In genomic region chr1:24391882-24392603, GRCh38 we compare ENCODE assay signal across 8 cellular contexts.
DNase-seq lines count a peak whose midpoint lies in the region; ATAC-seq lines count a peak whose summit lies in the region.

No MANE protein-coding gene starts in this region.

- H3K4me3 Mint-ChIP-seq in stimulated activated naive CD8-positive, alpha-beta T cell treated with anti-CD3 and anti-CD28 coated beads, Interleukin-15, Interleukin-2, amounts not matched to agents 100 ng/mL and 50 ng/mL, for 24 hours, result peak overlapping the region; percentile 67

- peak; percentile 22 to 44 for DNase-seq in AML-193 (lab: John Stamatoyannopoulos, UW)
- DNase-seq in NCI-H2196 (lab: John Stamatoyannopoulos, UW; ENCODE audit: unreplicated experiment), result peak; percentile 72
- DNase-seq in activated CD4-positive, alpha-beta T cell treated with anti-CD3 and anti-CD28 coated beads, Interleukin-2, amount 50 U/mL, for 1 hour, result peak; percentile 61
- DNase-seq in ecto neural progenitor cell (ENCODE audit: low spot score), result peak; percentile 84
- peak; percentile 75 for DNase-seq in midbrain (lab: John Stamatoyannopoulos, UW)

- H3K27ac Mint-ChIP-seq in stimulated activated naive CD8-positive, alpha-beta T cell treated with anti-CD3 and anti-CD28 coated beads, Interleukin-15, Interleukin-2, amounts not matched to agents 100 ng/mL and 50 ng/mL, for 24 hours, result peak overlapping the region; percentile 74

- no peaks in the 10 kb centered on the region for H3K36me3 Mint-ChIP-seq in stimulated activated naive CD8-positive, alpha-beta T cell treated with anti-CD3 and anti-CD28 coated beads, Interleukin-15, Interleukin-2, amounts not matched to agents 100 ng/mL and 50 ng/mL, for 24 hours (ENCODE audit: low read depth)

- H3K9me3 Mint-ChIP-seq in stimulated activated naive CD8-positive, alpha-beta T cell treated with anti-CD3 and anti-CD28 coated beads, Interleukin-15, Interleukin-2, amounts not matched to agents 100 ng/mL and 50 ng/mL, for 24 hours, result no peaks in the 10 kb centered on the region

- no peaks in the 10 kb centered on the region for H3K27me3 Mint-ChIP-seq in stimulated activated naive CD8-positive, alpha-beta T cell treated with anti-CD3 and anti-CD28 coated beads, Interleukin-15, Interleukin-2, amounts not matched to agents 100 ng/mL and 50 ng/mL, for 24 hours

- ATAC-seq in GM18520 (IDR thresholded peaks at IDR 0.05; ENCODE audit: unreplicated experiment) (peak; percentile 65), HG03039 (IDR thresholded peaks at IDR 0.05; ENCODE audit: unreplicated experiment) (peak; percentile 54)

- H3K4me1 Mint-ChIP-seq in stimulated activated naive CD8-positive, alpha-beta T cell treated with anti-CD3 and anti-CD28 coated beads, Interleukin-15, Interleukin-2, amounts not matched to agents 100 ng/mL and 50 ng/mL, for 24 hours (ENCODE audit: low read depth), result peaks cover 40% of the 10 kb centered on the region

Comparison
In these comparisons a context has a peak if more than half of its experiments do, and no peak if none do; other contexts are left out.
1. Peak in every context shown above with its lines: DNase-seq and ATAC-seq.
2. DNase-seq: peak in every context shown above with its lines; median percentile 84 in ecto neural progenitor cell; 75 in midbrain; 72 in NCI-H2196; 61 in activated CD4-positive, alpha-beta T cell treated with anti-CD3 and anti-CD28 coated beads, Interleukin-2, amount 50 U/mL, for 1 hour; 33 in AML-193.